1 cellular context compared by ENCODE assay signal in the genomic region with DNA sequence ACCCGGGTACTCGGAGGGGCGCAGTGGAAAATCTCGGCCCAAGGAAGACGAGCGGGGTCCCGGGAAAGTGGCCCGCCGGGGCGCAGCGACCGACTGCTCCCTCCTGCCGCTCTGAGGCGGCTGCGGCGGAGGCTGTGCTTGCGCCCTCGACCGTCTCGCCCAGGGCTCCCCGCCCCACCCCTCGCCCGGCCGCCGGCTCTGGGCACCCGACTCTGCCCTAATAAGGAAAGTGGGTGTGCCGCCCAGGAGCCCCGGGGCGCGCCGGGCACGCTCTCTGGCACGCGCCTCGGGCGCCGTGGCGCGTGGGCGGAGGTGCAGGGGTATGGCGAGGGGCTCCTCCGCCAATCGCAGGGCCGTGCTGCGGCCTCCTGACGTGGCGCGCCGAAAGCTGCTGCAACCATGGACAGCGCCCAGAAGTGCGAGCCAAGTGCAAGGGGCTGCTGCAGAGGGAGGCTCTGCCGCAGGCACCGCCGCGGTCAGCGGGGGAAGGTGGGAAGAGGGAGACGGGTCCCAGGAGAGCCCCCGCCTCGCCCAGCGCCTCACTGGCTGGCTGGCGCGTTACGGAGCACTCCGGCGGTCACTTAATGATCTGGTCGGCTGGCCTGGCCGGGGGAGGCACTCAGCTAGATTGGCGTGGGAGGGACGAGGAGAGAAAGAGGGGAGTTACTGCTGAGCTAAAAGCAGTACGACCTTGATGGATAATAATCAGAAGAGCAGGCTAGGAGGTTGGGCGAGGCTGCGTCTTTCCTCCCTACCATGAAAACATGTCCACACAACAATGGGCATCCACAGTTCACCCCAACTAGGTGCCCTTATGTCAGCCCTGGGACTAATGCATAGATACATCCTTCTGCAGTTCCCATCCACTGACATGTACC.
TF ChIP-seq lines count a peak whose summit lies in the region.

A gene with protein sequence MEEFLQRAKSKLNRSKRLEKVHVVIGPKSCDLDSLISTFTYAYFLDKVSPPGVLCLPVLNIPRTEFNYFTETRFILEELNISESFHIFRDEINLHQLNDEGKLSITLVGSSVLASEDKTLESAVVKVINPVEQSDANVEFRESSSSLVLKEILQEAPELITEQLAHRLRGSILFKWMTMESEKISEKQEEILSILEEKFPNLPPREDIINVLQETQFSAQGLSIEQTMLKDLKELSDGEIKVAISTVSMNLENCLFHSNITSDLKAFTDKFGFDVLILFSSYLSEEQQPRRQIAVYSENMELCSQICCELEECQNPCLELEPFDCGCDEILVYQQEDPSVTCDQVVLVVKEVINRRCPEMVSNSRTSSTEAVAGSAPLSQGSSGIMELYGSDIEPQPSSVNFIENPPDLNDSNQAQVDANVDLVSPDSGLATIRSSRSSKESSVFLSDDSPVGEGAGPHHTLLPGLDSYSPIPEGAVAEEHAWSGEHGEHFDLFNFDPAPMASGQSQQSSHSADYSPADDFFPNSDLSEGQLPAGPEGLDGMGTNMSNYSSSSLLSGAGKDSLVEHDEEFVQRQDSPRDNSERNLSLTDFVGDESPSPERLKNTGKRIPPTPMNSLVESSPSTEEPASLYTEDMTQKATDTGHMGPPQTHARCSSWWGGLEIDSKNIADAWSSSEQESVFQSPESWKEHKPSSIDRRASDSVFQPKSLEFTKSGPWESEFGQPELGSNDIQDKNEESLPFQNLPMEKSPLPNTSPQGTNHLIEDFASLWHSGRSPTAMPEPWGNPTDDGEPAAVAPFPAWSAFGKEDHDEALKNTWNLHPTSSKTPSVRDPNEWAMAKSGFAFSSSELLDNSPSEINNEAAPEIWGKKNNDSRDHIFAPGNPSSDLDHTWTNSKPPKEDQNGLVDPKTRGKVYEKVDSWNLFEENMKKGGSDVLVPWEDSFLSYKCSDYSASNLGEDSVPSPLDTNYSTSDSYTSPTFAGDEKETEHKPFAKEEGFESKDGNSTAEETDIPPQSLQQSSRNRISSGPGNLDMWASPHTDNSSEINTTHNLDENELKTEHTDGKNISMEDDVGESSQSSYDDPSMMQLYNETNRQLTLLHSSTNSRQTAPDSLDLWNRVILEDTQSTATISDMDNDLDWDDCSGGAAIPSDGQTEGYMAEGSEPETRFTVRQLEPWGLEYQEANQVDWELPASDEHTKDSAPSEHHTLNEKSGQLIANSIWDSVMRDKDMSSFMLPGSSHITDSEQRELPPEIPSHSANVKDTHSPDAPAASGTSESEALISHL (N-terminal part only) (minus strand): TSS at position 131 of the 878 bp plus-strand sequence. CDS start 151 bp downstream, outside the sequence.

TF ChIP-seq in A549, 52 proteins besides CTCF, POLR2A, EP300 and RAD21:
- TF ChIP-seq REST (IDR thresholded peaks at IDR 0.05), result peak; percentile 83
- TF ChIP-seq JUN (IDR thresholded peaks at IDR 0.05), result no peak
- no peak for TF ChIP-seq KDM5A (IDR thresholded peaks at IDR 0.05)
